In the genomic region with DNA sequence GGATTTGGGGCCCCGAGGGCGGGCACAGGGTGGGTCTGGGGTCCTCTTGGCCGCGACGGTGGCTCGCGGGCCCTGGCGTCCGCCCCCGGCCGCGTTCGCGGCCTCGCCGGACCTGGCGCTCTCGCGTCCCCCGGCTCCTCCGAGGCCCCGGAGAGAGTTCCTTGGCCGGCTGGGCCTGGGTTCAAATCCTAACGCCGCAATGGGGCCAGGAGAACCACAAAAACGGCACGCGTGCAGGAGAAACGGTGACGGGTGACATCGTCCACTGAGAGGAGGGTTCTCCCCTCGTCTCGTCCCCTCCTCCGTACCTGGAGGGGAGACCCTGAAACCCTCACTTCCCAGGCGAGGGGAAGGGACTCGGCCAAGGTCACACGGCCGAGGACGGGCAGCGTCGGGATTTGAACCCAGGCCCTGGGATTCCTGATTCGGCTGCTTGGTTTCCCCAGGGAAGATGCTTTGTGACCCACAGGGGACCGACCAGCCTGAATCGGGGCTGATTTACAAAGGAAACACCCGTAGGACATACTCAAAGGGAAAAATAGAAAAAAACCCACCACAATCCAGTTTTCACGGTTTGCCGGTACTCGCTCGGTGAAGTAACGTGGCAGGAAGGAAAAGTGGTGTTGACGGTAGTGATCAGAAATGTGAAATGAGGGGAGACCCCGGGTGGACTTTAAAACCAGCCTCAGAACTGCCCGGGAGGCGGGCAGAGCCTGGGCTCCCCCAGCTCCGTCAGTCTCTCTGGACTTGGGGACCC, we compare ENCODE assay signal across 1 cellular context.
TF ChIP-seq lines count a peak whose summit lies in the region.

No MANE protein-coding gene starts in this region.

TF ChIP-seq in HepG2, 621 proteins besides CTCF, POLR2A, EP300 and RAD21 (continued from another document):
- TF ChIP-seq, protein P1, sequence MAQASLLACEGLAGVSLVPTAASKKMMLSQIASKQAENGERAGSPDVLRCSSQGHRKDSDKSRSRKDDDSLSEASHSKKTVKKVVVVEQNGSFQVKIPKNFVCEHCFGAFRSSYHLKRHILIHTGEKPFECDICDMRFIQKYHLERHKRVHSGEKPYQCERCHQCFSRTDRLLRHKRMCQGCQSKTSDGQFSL (CRISPR knock-in tag; IDR thresholded peaks at IDR 0.05), result no peak
- TF ChIP-seq ZFYVE20 (CRISPR knock-in tag; IDR thresholded peaks at IDR 0.05; ENCODE audit: borderline replicate concordance, low read depth), result peak; percentile 69; the same call in 1 of the 2 replicates
- TF ChIP-seq ZNF446 (CRISPR knock-in tag; IDR thresholded peaks at IDR 0.05), result no peak
- TF ChIP-seq, protein P2, sequence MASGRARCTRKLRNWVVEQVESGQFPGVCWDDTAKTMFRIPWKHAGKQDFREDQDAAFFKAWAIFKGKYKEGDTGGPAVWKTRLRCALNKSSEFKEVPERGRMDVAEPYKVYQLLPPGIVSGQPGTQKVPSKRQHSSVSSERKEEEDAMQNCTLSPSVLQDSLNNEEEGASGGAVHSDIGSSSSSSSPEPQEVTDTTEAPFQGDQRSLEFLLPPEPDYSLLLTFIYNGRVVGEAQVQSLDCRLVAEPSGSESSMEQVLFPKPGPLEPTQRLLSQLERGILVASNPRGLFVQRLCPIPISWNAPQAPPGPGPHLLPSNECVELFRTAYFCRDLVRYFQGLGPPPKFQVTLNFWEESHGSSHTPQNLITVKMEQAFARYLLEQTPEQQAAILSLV (CRISPR knock-in tag; IDR thresholded peaks at IDR 0.05; ENCODE audit: borderline replicate concordance), result peak; percentile 43; the same call in 1 of the 2 replicates
TF ChIP-seq in HepG2: peak in this region for 35.
